ENCODE assay signal across 18 cellular contexts in genomic region chr15:61011576-61012336, GRCh38.
A peak's percentile ranks its signal among the peaks of the same experiment; 100 is the strongest.
DNase-seq lines count a peak whose midpoint lies in the region; ATAC-seq and TF ChIP-seq lines count a peak whose summit lies in the region.
"Had no signal": no experiment of that assay in that cellular context is flagged by ENCODE, and none has a peak within 500 bp of the region (broad histone marks: within the 10 kb centered on the region; RNA-seq: fewer than 3 reads in every experiment).

No MANE protein-coding gene starts in this region.

- peak overlapping the region; percentile 94 for H3K27ac Mint-ChIP-seq in WTC11

- H3K27me3 Mint-ChIP-seq in WTC11 (ENCODE audit: low read depth), result no peaks in the 10 kb centered on the region

- H3K9me3 Mint-ChIP-seq in WTC11, result no peaks in the 10 kb centered on the region

- peak overlapping the region; percentile 16 for H3K4me3 ChIP-seq in iPS-15b (ENCODE audit: low read depth, low read length)
- no peak overlapping the region for H3K4me3 ChIP-seq in upper lobe of right lung
- no peak overlapping the region for H3K4me3 ChIP-seq in stomach
- H3K4me3 ChIP-seq: BLaER1 treated with 17β-estradiol and CSF1 and Interleukin-3, amounts not matched to agents 10 nM and 100 nM had no signal

- H3K4me3 Mint-ChIP-seq in WTC11, result peak overlapping the region; percentile 7

- no peak for TF ChIP-seq CTCF in WTC11 (IDR thresholded peaks at IDR 0.05)
- TF ChIP-seq CTCF in upper lobe of right lung (IDR thresholded peaks at IDR 0.05), result no peak
- TF ChIP-seq CTCF in stomach (IDR thresholded peaks at IDR 0.05), result no peak

- no peaks in the 10 kb centered on the region for H3K27me3 ChIP-seq in iPS-15b (ENCODE audit: control insufficient read depth, insufficient read depth, low read length)
- peaks cover 3% of the 10 kb centered on the region for H3K27me3 ChIP-seq in upper lobe of right lung
- no peaks in the 10 kb centered on the region for H3K27me3 ChIP-seq in stomach
- H3K27me3 ChIP-seq: BLaER1 treated with 17β-estradiol and CSF1 and Interleukin-3, amounts not matched to agents 10 nM and 100 nM had no signal

- H3K4me1 Mint-ChIP-seq in WTC11, result peaks cover 72% of the 10 kb centered on the region

- ATAC-seq in WTC11 (peak; percentile 96), upper lobe of right lung (peak; percentile 78), GM19397 (IDR thresholded peaks at IDR 0.05; ENCODE audit: unreplicated experiment) (no peak), GM19467 (IDR thresholded peaks at IDR 0.05; ENCODE audit: unreplicated experiment) (no peak)
- ATAC-seq: Panc1 had no signal

- TF ChIP-seq EP300 in stomach (IDR thresholded peaks at IDR 0.05), result no peak

- no peak for TF ChIP-seq POLR2A in stomach (IDR thresholded peaks at IDR 0.05)

- POLR2A ChIA-PET in WTC11 (lab: Charles Lee), result interaction anchor here (0.6 to 0.7 kb wide), 2 partner anchors 136 to 226 kb away, joined by 3 to 4 read pairs; no protein-coding TSS in a partner anchor

- H3K4me1 ChIP-seq in iPS-15b (ENCODE audit: control insufficient read depth, insufficient read depth, low read length), result peaks cover 31% of the 10 kb centered on the region
- no peaks in the 10 kb centered on the region for H3K4me1 ChIP-seq in upper lobe of right lung
- H3K4me1 ChIP-seq in stomach, result no peaks in the 10 kb centered on the region
- H3K4me1 ChIP-seq: BLaER1 treated with 17β-estradiol and CSF1 and Interleukin-3, amounts not matched to agents 10 nM and 100 nM had no signal

- intact Hi-C loops in upper lobe of right lung (cut with DNase I) (no loop called here), stomach (cut with DNase I; ENCODE audit: low total_unique reads) (no loop called here)

- no peak overlapping the region for H3K27ac ChIP-seq in upper lobe of right lung
- no peak overlapping the region for H3K27ac ChIP-seq in stomach
- H3K27ac ChIP-seq: BLaER1 treated with 17β-estradiol and CSF1 and Interleukin-3, amounts not matched to agents 10 nM and 100 nM had no signal

- DNase-seq in NCI-H187 treated with DMSO at 0.1 percent for 48 hours (lab: John Stamatoyannopoulos, UW), result peak; percentile 32
- DNase-seq in NCI-H187 (lab: John Stamatoyannopoulos, UW), result no peak
- DNase-seq in WTC11 (ENCODE audit: low spot score), result peak; percentile 33
- no peak for DNase-seq in upper lobe of right lung
- no peak for DNase-seq in stomach
- DNase-seq: 8988T, GOT3, IMR-90, NCI-H1436, NCI-H2081 treated with DMSO at 0.1 percent for 48 hours, NCI-H446, NCI-H748 treated with DMSO at 0.1 percent for 48 hours, Right ventricle myocardium superior had no signal

- WGBS in stomach, 5 donors, result 86 to 94% (median 88%) methylated on average over 5 of the region's 5 CpGs

- H3K36me3 Mint-ChIP-seq in WTC11, result no peaks in the 10 kb centered on the region

- no peaks in the 10 kb centered on the region for H3K36me3 ChIP-seq in iPS-15b (ENCODE audit: control insufficient read depth, insufficient read depth, low read length)
- no peaks in the 10 kb centered on the region for H3K36me3 ChIP-seq in upper lobe of right lung
- no peaks in the 10 kb centered on the region for H3K36me3 ChIP-seq in stomach
- H3K36me3 ChIP-seq: BLaER1 treated with 17β-estradiol and CSF1 and Interleukin-3, amounts not matched to agents 10 nM and 100 nM had no signal

- H3K9me3 ChIP-seq in iPS-15b (ENCODE audit: control insufficient read depth, insufficient read depth, low read length), result no peaks in the 10 kb centered on the region
- H3K9me3 ChIP-seq in upper lobe of right lung, result no peaks in the 10 kb centered on the region
- H3K9me3 ChIP-seq in stomach, result no peaks in the 10 kb centered on the region
- H3K9me3 ChIP-seq: BLaER1 treated with 17β-estradiol and CSF1 and Interleukin-3, amounts not matched to agents 10 nM and 100 nM had no signal

- no peak overlapping the region for H3K9ac ChIP-seq in iPS-15b (ENCODE audit: low read depth, low read length)
- H3K9ac ChIP-seq: BLaER1 treated with 17β-estradiol and CSF1 and Interleukin-3, amounts not matched to agents 10 nM and 100 nM had no signal

- CTCF ChIA-PET in WTC11 (lab: Charles Lee), result interaction anchor here (0.7 to 1.9 kb wide), 5 partner anchors 8 to 503 kb away, joined by 3 to 9 read pairs (median 3); no protein-coding TSS in a partner anchor

TF ChIP-seq in WTC11, 78 proteins besides CTCF, POLR2A, EP300 and RAD21:
- TF ChIP-seq, protein P1, sequence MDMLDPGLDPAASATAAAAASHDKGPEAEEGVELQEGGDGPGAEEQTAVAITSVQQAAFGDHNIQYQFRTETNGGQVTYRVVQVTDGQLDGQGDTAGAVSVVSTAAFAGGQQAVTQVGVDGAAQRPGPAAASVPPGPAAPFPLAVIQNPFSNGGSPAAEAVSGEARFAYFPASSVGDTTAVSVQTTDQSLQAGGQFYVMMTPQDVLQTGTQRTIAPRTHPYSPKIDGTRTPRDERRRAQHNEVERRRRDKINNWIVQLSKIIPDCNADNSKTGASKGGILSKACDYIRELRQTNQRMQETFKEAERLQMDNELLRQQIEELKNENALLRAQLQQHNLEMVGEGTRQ (CRISPR knock-in tag; IDR thresholded peaks at IDR 0.05), result peak; percentile 69
- TF ChIP-seq, protein P2, sequence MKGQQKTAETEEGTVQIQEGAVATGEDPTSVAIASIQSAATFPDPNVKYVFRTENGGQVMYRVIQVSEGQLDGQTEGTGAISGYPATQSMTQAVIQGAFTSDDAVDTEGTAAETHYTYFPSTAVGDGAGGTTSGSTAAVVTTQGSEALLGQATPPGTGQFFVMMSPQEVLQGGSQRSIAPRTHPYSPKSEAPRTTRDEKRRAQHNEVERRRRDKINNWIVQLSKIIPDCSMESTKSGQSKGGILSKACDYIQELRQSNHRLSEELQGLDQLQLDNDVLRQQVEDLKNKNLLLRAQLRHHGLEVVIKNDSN (CRISPR knock-in tag; IDR thresholded peaks at IDR 0.05), result peak; percentile 69; the same call in 1 of the 2 replicates
- TF ChIP-seq JAZF1 (CRISPR knock-in tag; IDR thresholded peaks at IDR 0.05), result no peak
- TF ChIP-seq, protein P3, sequence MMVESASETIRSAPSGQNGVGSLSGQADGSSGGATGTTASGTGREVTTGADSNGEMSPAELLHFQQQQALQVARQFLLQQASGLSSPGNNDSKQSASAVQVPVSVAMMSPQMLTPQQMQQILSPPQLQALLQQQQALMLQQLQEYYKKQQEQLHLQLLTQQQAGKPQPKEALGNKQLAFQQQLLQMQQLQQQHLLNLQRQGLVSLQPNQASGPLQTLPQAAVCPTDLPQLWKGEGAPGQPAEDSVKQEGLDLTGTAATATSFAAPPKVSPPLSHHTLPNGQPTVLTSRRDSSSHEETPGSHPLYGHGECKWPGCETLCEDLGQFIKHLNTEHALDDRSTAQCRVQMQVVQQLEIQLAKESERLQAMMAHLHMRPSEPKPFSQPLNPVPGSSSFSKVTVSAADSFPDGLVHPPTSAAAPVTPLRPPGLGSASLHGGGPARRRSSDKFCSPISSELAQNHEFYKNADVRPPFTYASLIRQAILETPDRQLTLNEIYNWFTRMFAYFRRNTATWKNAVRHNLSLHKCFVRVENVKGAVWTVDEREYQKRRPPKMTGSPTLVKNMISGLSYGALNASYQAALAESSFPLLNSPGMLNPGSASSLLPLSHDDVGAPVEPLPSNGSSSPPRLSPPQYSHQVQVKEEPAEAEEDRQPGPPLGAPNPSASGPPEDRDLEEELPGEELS (CRISPR knock-in tag; IDR thresholded peaks at IDR 0.05), result peak; percentile 62; the same call in 1 of the 2 replicates
- TF ChIP-seq TEAD1 (CRISPR knock-in tag; IDR thresholded peaks at IDR 0.05), result peak; percentile 75; the same call in 1 of the 2 replicates
- TF ChIP-seq, protein P4, sequence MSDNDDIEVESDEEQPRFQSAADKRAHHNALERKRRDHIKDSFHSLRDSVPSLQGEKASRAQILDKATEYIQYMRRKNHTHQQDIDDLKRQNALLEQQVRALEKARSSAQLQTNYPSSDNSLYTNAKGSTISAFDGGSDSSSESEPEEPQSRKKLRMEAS (CRISPR knock-in tag; IDR thresholded peaks at IDR 0.05), result 0 out of 2 replicates have a peak, but pooled peaks have one; percentile 37
- 0 out of 2 replicates have a peak, but pooled peaks have one; percentile 17 for TF ChIP-seq FOXK1 (CRISPR knock-in tag; IDR thresholded peaks at IDR 0.05)
- no peak for TF ChIP-seq ZBTB21 (CRISPR knock-in tag; IDR thresholded peaks at IDR 0.05; ENCODE audit: borderline replicate concordance)
- peak; percentile 71; the same call in 1 of the 2 replicates for TF ChIP-seq ETV6 (CRISPR knock-in tag; IDR thresholded peaks at IDR 0.05)

Comparison
In these comparisons a context has a peak if more than half of its experiments do, and no peak if none do; other contexts are left out.
1. DNase-seq: peak in NCI-H187 treated with DMSO at 0.1 percent for 48 hours (single experiment) and WTC11 (single experiment); none in NCI-H187 (0 of 2), upper lobe of right lung (single experiment) and stomach (single experiment).
2. ATAC-seq: peak in WTC11 (single experiment) and upper lobe of right lung (single experiment); none in GM19397 (single experiment) and GM19467 (single experiment).